Comparison of ENCODE assay signal across 13 cellular contexts in genomic region chr2:169462896-169463695, GRCh38. TPM values are rescaled to one million over a fixed set of nuclear protein-coding genes. Genes with fewer than 3 reads are reported as not detected.
DNase-seq lines count a peak whose midpoint lies in the region; ATAC-seq and TF ChIP-seq lines count a peak whose summit lies in the region.
"Had no signal": no experiment of that assay in that cellular context is flagged by ENCODE, and none has a peak within 500 bp of the region (broad histone marks: within the 10 kb centered on the region; RNA-seq: fewer than 3 reads in every experiment).

No MANE protein-coding gene starts in this region.

- DNase-seq in HCEC 1CT = peak; percentile 93
- peak; percentile 81 for DNase-seq in amniotic epithelial cell (ENCODE audit: low read depth)
- peak; percentile 94 for DNase-seq in iris pigment epithelial cell (ENCODE audit: low read depth)
- DNase-seq in KG1 (lab: John Stamatoyannopoulos, UW) = no peak
- DNase-seq in activated effector memory CD4-positive, alpha-beta T cell treated with Interleukin-2 at 50 U/mL for 16 hours = no peak
- no peak for DNase-seq in Calu3
- DNase-seq: activated CD4-positive, alpha-beta T cell treated with anti-CD3 and anti-CD28 coated beads, Interleukin-2, amount 10 ng/mL, durations not matched to agents 24 days and 14 days; activated naive CD4-positive, alpha-beta T cell treated with anti-CD3 and anti-CD28 coated beads, Interleukin-2, amount 50 U/mL, for 16 hours; CD4-positive, alpha-beta T cell; posterior cingulate gyrus; upper lobe of right lung had no signal

- TF ChIP-seq CTCF in Calu3 (IDR thresholded peaks at IDR 0.05; ENCODE audit: unreplicated experiment) = no peak

- H3K4me3 ChIP-seq in ACC112 (ENCODE audit: low read depth, low read length) = peak overlapping the region; percentile 43
- H3K4me3 ChIP-seq: upper lobe of right lung had no signal

- H3K27me3 Mint-ChIP-seq in Calu3 (ENCODE audit: unreplicated experiment) = no peaks in the 10 kb centered on the region
- H3K27me3 Mint-ChIP-seq: CD4-positive, alpha-beta T cell had no signal

- H3K36me3 Mint-ChIP-seq in Calu3 (ENCODE audit: insufficient read depth, unreplicated experiment) = no peaks in the 10 kb centered on the region

- no peaks in the 10 kb centered on the region for H3K36me3 ChIP-seq in ACC112 (ENCODE audit: insufficient read depth, low read length)
- H3K36me3 ChIP-seq: upper lobe of right lung had no signal

- ATAC-seq in GM21367 (IDR thresholded peaks at IDR 0.05; ENCODE audit: unreplicated experiment) = no peak
- ATAC-seq: upper lobe of right lung had no signal

- peak overlapping the region; percentile 55 for H2AFZ ChIP-seq in ACC112 (ENCODE audit: low read length, unreplicated experiment)

- H3K4me3 Mint-ChIP-seq in Calu3 (ENCODE audit: low read depth, unreplicated experiment) = no peak overlapping the region
- H3K4me3 Mint-ChIP-seq: activated CD4-positive, alpha-beta T cell treated with anti-CD3 and anti-CD28 coated beads, Interleukin-2, amount 10 ng/mL, durations not matched to agents 24 days and 14 days; CD4-positive, alpha-beta T cell had no signal

- no TSS peak for BruUV-seq in Calu3 (replicated peaks; lab: Mats Ljungman, UMichigan)

- no peaks in the 10 kb centered on the region for H3K9me3 Mint-ChIP-seq in Calu3 (ENCODE audit: low read depth, unreplicated experiment)
- H3K9me3 Mint-ChIP-seq: activated CD4-positive, alpha-beta T cell treated with anti-CD3 and anti-CD28 coated beads, Interleukin-2, amount 10 ng/mL, durations not matched to agents 24 days and 14 days; CD4-positive, alpha-beta T cell had no signal

- peak overlapping the region; percentile 89 for H3K27ac ChIP-seq in ACC112 (ENCODE audit: low read depth, low read length)
- H3K27ac ChIP-seq: upper lobe of right lung had no signal

- H3K79me2 ChIP-seq in ACC112 (ENCODE audit: control insufficient read depth, insufficient read depth, low read length, unreplicated experiment) = no peaks in the 10 kb centered on the region

- intact Hi-C loops in Calu3 (cut with micrococcal nuclease; ENCODE audit: unreplicated experiment) = no loop called here

- no peaks in the 10 kb centered on the region for H3K27me3 ChIP-seq in ACC112 (ENCODE audit: insufficient read depth, low read length)
- H3K27me3 ChIP-seq: upper lobe of right lung had no signal

- H3K27ac Mint-ChIP-seq in Calu3 (ENCODE audit: unreplicated experiment) = no peak overlapping the region
- H3K27ac Mint-ChIP-seq: activated CD4-positive, alpha-beta T cell treated with anti-CD3 and anti-CD28 coated beads, Interleukin-2, amount 10 ng/mL, durations not matched to agents 24 days and 14 days; CD4-positive, alpha-beta T cell had no signal

- peaks cover 21% of the 10 kb centered on the region for H3K4me1 ChIP-seq in ACC112 (ENCODE audit: control insufficient read depth, insufficient read depth, low read length, unreplicated experiment)
- H3K4me1 ChIP-seq: upper lobe of right lung had no signal

- CTCF ChIA-PET in Calu3 (lab: Charles Lee) = interaction anchor here (1.0 kb wide), 1 partner anchor 11 kb away, joined by 5 read pairs; no protein-coding TSS in a partner anchor

- H3K4me1 Mint-ChIP-seq in Calu3 (ENCODE audit: low read depth, unreplicated experiment) = no peaks in the 10 kb centered on the region
- H3K4me1 Mint-ChIP-seq: activated CD4-positive, alpha-beta T cell treated with anti-CD3 and anti-CD28 coated beads, Interleukin-2, amount 10 ng/mL, durations not matched to agents 24 days and 14 days had no signal

RNA-seq across cellular contexts. Expression of gene BBS5, which starts 16.2 kb away (rescaled TPM):
- total RNA-seq in Calu3 (2022) = 3.3 and 3.9 TPM in 2 replicates

RNA-seq across cellular contexts. Expression of gene KLHL41, which starts 46.4 kb away (rescaled TPM):
- total RNA-seq in Calu3 (2022) = 0.21 TPM in 1 of 2 replicates, not detected in the other
- total RNA-seq: CD4-positive, alpha-beta T cell had no signal

Comparison
In these comparisons a context has a peak if more than half of its experiments do, and no peak if none do; other contexts are left out.
1. DNase-seq: peak in HCEC 1CT (single experiment), amniotic epithelial cell (single experiment) and iris pigment epithelial cell (single experiment); none in KG1 (single experiment), activated effector memory CD4-positive, alpha-beta T cell treated with Interleukin-2 at 50 U/mL for 16 hours (single experiment) and Calu3 (single experiment).